24 cellular contexts compared by ENCODE assay signal in genomic region chr6:166500246-166500645, GRCh38.
DNase-seq lines count a peak whose midpoint lies in the region; ATAC-seq and TF ChIP-seq lines count a peak whose summit lies in the region.
"Had no signal": no experiment of that assay in that cellular context is flagged by ENCODE, and none has a peak within 500 bp of the region (broad histone marks: within the 10 kb centered on the region; RNA-seq: fewer than 3 reads in every experiment).

No MANE protein-coding gene starts in this region.

- TF ChIP-seq EP300 in SK-N-SH (IDR thresholded peaks at IDR 0.05; ENCODE audit: borderline replicate concordance in 1 of 2, low read depth in 1 of 2, low read length in 1 of 2) = peak in 1 of 2 experiments; percentile 81; a peak in 1 of 4 replicates

- no peaks in the 10 kb centered on the region for H3K36me3 Mint-ChIP-seq in activated T-helper 1 cell treated with anti-CD3 and anti-CD28 coated beads, Interleukin-12 subunit alpha, Interleukin-12 subunit beta, Interleukin-2, Interleukin-4 antibody, amounts not matched to agents 30 ng/mL and 10 ng/mL and 1 ng/mL, durations not matched to agents 14 hours and 24 hours and 36 hours (ENCODE audit: low read depth)
- H3K36me3 Mint-ChIP-seq: natural killer cell treated with Interleukin-12 subunit alpha and Interleukin-12 subunit beta and Interleukin-15 and Interleukin-18, amount 100 ng/mL, for 72 hours had no signal

- CTCF ChIA-PET in SK-N-SH (lab: Yijun Ruan, JAX) = interaction anchor here (1.4 kb wide), 1 partner anchor 63 kb away, joined by 3 read pairs; no protein-coding TSS in a partner anchor

- H3K27ac ChIP-seq in SK-N-SH (ENCODE audit: low read depth in 2 of 2, low read length in 1 of 2) (peak overlapping the region in 1 of 2 experiments; percentile 96; a peak in 2 of 4 replicates), osteoblast (ENCODE audit: low read depth, low read length) (no peak overlapping the region), psoas muscle (no peak overlapping the region)
- H3K27ac ChIP-seq: heart right ventricle, left lung, vagina had no signal

- peak; percentile 61 for DNase-seq in G401 (ENCODE audit: low spot score)
- peak; percentile 91 for DNase-seq in SK-N-SH
- peak; percentile 83 for DNase-seq in globus pallidus (ENCODE audit: low spot score)
- peak; percentile 61 for DNase-seq in osteoblast (ENCODE audit: insufficient read length, low spot score, missing footprints)
- no peak for DNase-seq in activated T-helper 1 cell treated with anti-CD3 and anti-CD28 coated beads, Interleukin-12 subunit alpha, Interleukin-12 subunit beta, Interleukin-2, Interleukin-4 antibody, amounts not matched to agents 30 ng/mL and 10 ng/mL and 1 ng/mL, durations not matched to agents 14 hours and 24 hours and 36 hours (ENCODE audit: low spot score)
- DNase-seq in AG20443 (ENCODE audit: low spot score) = no peak
- no peak for DNase-seq in psoas muscle
- DNase-seq: activated B cell treated with CpG ODN at 0.5 μM for 24 hours; activated CD4-positive, alpha-beta T cell treated with anti-CD3 and anti-CD28 coated beads, Interleukin-2, amount 50 U/mL, for 4 hours; activated CD8-positive, alpha-beta memory T cell treated with anti-CD3 and anti-CD28 coated beads, Interleukin-2, amount 50 U/mL, for 4 hours; activated gamma-delta T cell treated with Interleukin-2 at 50 U/mL for 16 hours; dermis blood vessel endothelial cell; DMS 273 treated with DMSO at 0.1 percent for 48 hours; heart right ventricle; HFFc6; Kasumi-1; left lung; NCI-H1930; NCI-H2227 treated with DMSO at 0.1 percent for 48 hours; NCI-H748 treated with DMSO at 0.1 percent for 48 hours had no signal

- ATAC-seq in HG03039 (IDR thresholded peaks at IDR 0.05; ENCODE audit: unreplicated experiment) (no peak), psoas muscle (no peak)
- ATAC-seq: left lung had no signal

- H3K36me3 ChIP-seq in SK-N-SH (replicated peaks in 1 of 2; ENCODE audit: control insufficient read depth in 1 of 2, insufficient read depth in 2 of 2, low read length in 1 of 2) (peaks cover 21 to 86% of the 10 kb centered on the region in 2 experiments), osteoblast (ENCODE audit: insufficient read depth, low read length) (peaks cover 43% of the 10 kb centered on the region), psoas muscle (ENCODE audit: insufficient read depth in 1 of 2, low read depth in 1 of 2) (peaks cover 6 to 66% of the 10 kb centered on the region in 2 donors)

- POLR2A ChIA-PET in SK-N-SH (lab: Yijun Ruan, JAX) = interaction anchor here (1.3 kb wide), 1 partner anchor 10 kb away, joined by 8 read pairs; no protein-coding TSS in a partner anchor

- in situ Hi-C loops in G401 (cut with HindIII; ENCODE audit: low sequenced_read_pairs) = no loop called here

- no peaks in the 10 kb centered on the region for H3K9me3 ChIP-seq in SK-N-SH
- H3K9me3 ChIP-seq in osteoblast (ENCODE audit: low read depth, low read length) = no peaks in the 10 kb centered on the region
- no peaks in the 10 kb centered on the region for H3K9me3 ChIP-seq in psoas muscle
- H3K9me3 ChIP-seq: heart right ventricle, left lung, vagina had no signal

- peak; percentile 32; the same call in 1 of the 2 replicates for TF ChIP-seq RAD21 in SK-N-SH (IDR thresholded peaks at IDR 0.05; ENCODE audit: low read length)

- intact Hi-C loops in activated T-helper 1 cell treated with anti-CD3 and anti-CD28 coated beads, Interleukin-12 subunit alpha, Interleukin-12 subunit beta, Interleukin-2, Interleukin-4 antibody, amounts not matched to agents 30 ng/mL and 10 ng/mL and 1 ng/mL, durations not matched to agents 14 hours and 24 hours and 36 hours (cut with micrococcal nuclease) = no loop called here
- intact Hi-C loops in psoas muscle (cut with DNase I) = no loop called here

- H3K27ac Mint-ChIP-seq in activated T-helper 1 cell treated with anti-CD3 and anti-CD28 coated beads, Interleukin-12 subunit alpha, Interleukin-12 subunit beta, Interleukin-2, Interleukin-4 antibody, amounts not matched to agents 30 ng/mL and 10 ng/mL and 1 ng/mL, durations not matched to agents 14 hours and 24 hours and 36 hours = no peak overlapping the region
- H3K27ac Mint-ChIP-seq: activated B cell treated with CpG ODN at 0.5 μM for 24 hours, HFFc6 had no signal

- no peak overlapping the region for H3K4me3 ChIP-seq in SK-N-SH (ENCODE audit: low read depth in 2 of 2, low read length in 1 of 2)
- no peak overlapping the region for H3K4me3 ChIP-seq in osteoblast (ENCODE audit: insufficient read depth, low read length)
- no peak overlapping the region for H3K4me3 ChIP-seq in psoas muscle
- H3K4me3 ChIP-seq: heart right ventricle, left lung, smooth muscle cell, vagina had no signal

- no peaks in the 10 kb centered on the region for H3K79me2 ChIP-seq in SK-N-SH (ENCODE audit: insufficient read depth)
- H3K79me2 ChIP-seq in osteoblast (ENCODE audit: insufficient read depth, low read length) = no peaks in the 10 kb centered on the region

- no peak overlapping the region for H3K4me3 Mint-ChIP-seq in activated T-helper 1 cell treated with anti-CD3 and anti-CD28 coated beads, Interleukin-12 subunit alpha, Interleukin-12 subunit beta, Interleukin-2, Interleukin-4 antibody, amounts not matched to agents 30 ng/mL and 10 ng/mL and 1 ng/mL, durations not matched to agents 14 hours and 24 hours and 36 hours
- H3K4me3 Mint-ChIP-seq: activated B cell treated with CpG ODN at 0.5 μM for 24 hours, HFFc6 had no signal

- H2AFZ ChIP-seq in SK-N-SH (ENCODE audit: low read depth) (no peak overlapping the region), osteoblast (ENCODE audit: low read length) (no peak overlapping the region)

- H3K4me2 ChIP-seq in SK-N-SH (no peak overlapping the region), osteoblast (ENCODE audit: insufficient read depth, low read length) (no peak overlapping the region)
- H3K4me2 ChIP-seq: smooth muscle cell had no signal

- H3K4me1 ChIP-seq in SK-N-SH (ENCODE audit: control insufficient read depth in 1 of 2, insufficient read depth in 2 of 2, low read depth in 1 of 2, low read length in 1 of 2) (peaks cover 0 to 50% of the 10 kb centered on the region in 2 experiments; a peak in 2 of 4 replicates), osteoblast (ENCODE audit: insufficient read depth, low read length) (no peaks in the 10 kb centered on the region), psoas muscle (peaks cover 8% of the 10 kb centered on the region)
- H3K4me1 ChIP-seq: left lung had no signal

- no peaks in the 10 kb centered on the region for H3K9me3 Mint-ChIP-seq in activated T-helper 1 cell treated with anti-CD3 and anti-CD28 coated beads, Interleukin-12 subunit alpha, Interleukin-12 subunit beta, Interleukin-2, Interleukin-4 antibody, amounts not matched to agents 30 ng/mL and 10 ng/mL and 1 ng/mL, durations not matched to agents 14 hours and 24 hours and 36 hours
- H3K9me3 Mint-ChIP-seq: activated B cell treated with CpG ODN at 0.5 μM for 24 hours; HFFc6; natural killer cell treated with Interleukin-12 subunit alpha and Interleukin-12 subunit beta and Interleukin-15 and Interleukin-18, amount 100 ng/mL, for 72 hours had no signal

- 58% methylated on average over 5 of the region's 7 CpGs for WGBS in SK-N-SH (ENCODE audit: low lambda C conversion rate)
- 76 to 92% (median 81%) methylated on average over 7 of the region's 7 CpGs for WGBS in psoas muscle, 3 donors

- no peaks in the 10 kb centered on the region for H3K27me3 Mint-ChIP-seq in activated T-helper 1 cell treated with anti-CD3 and anti-CD28 coated beads, Interleukin-12 subunit alpha, Interleukin-12 subunit beta, Interleukin-2, Interleukin-4 antibody, amounts not matched to agents 30 ng/mL and 10 ng/mL and 1 ng/mL, durations not matched to agents 14 hours and 24 hours and 36 hours (ENCODE audit: insufficient read depth)
- H3K27me3 Mint-ChIP-seq: activated B cell treated with CpG ODN at 0.5 μM for 24 hours; natural killer cell treated with Interleukin-12 subunit alpha and Interleukin-12 subunit beta and Interleukin-15 and Interleukin-18, amount 100 ng/mL, for 72 hours had no signal

- no peaks in the 10 kb centered on the region for H3K9me2 ChIP-seq in SK-N-SH

- no peaks in the 10 kb centered on the region for H3F3A ChIP-seq in SK-N-SH (replicated peaks; ENCODE audit: insufficient read depth)

- H3K27me3 ChIP-seq in SK-N-SH (ENCODE audit: insufficient read depth) (no peaks in the 10 kb centered on the region), osteoblast (ENCODE audit: insufficient read depth, low read length) (no peaks in the 10 kb centered on the region), psoas muscle (ENCODE audit: insufficient read depth in 3 of 3, low read length in 2 of 3) (no peaks in the 10 kb centered on the region)
- H3K27me3 ChIP-seq: heart right ventricle, left lung, vagina had no signal

- TF ChIP-seq CTCF in SK-N-SH (IDR thresholded peaks at IDR 0.05) (no peak), osteoblast (IDR thresholded peaks at IDR 0.05; ENCODE audit: extremely low read depth, low read depth, low read length) (no peak), psoas muscle (IDR thresholded peaks at IDR 0.05) (no peak)

- H4K20me1 ChIP-seq in SK-N-SH (ENCODE audit: insufficient read depth) = no peaks in the 10 kb centered on the region
- no peaks in the 10 kb centered on the region for H4K20me1 ChIP-seq in osteoblast (ENCODE audit: insufficient read depth, low read length)

- no peak overlapping the region for H3K9ac ChIP-seq in SK-N-SH

- H3K4me1 Mint-ChIP-seq in activated T-helper 1 cell treated with anti-CD3 and anti-CD28 coated beads, Interleukin-12 subunit alpha, Interleukin-12 subunit beta, Interleukin-2, Interleukin-4 antibody, amounts not matched to agents 30 ng/mL and 10 ng/mL and 1 ng/mL, durations not matched to agents 14 hours and 24 hours and 36 hours (ENCODE audit: low read depth) = peaks cover 3% of the 10 kb centered on the region

TF ChIP-seq in SK-N-SH, 30 proteins besides CTCF, POLR2A, EP300 and RAD21 (continues in another document):
- TF ChIP-seq RFX5 (IDR thresholded peaks at IDR 0.05; ENCODE audit: low read length) = no peak
- no peak for TF ChIP-seq IRF3 (IDR thresholded peaks at IDR 0.05; ENCODE audit: low read depth, low read length)
- peak; percentile 73; the same call in 1 of the 2 replicates for TF ChIP-seq MXI1 (IDR thresholded peaks at IDR 0.05; ENCODE audit: low read depth, low read length)
- peak; percentile 91 for TF ChIP-seq RCOR1 (IDR thresholded peaks at IDR 0.05; ENCODE audit: low read length)
- peak; percentile 80 for TF ChIP-seq CHD2 (IDR thresholded peaks at IDR 0.05; ENCODE audit: low read length, partially characterized antibody)
- no peak for TF ChIP-seq SIN3A (IDR thresholded peaks at IDR 0.05; ENCODE audit: borderline replicate concordance, low read depth, low read length)

Comparison
In these comparisons a context has a peak if more than half of its experiments do, and no peak if none do; other contexts are left out.
1. DNase-seq: peak in G401 (single experiment), SK-N-SH (single experiment), globus pallidus (single experiment) and osteoblast (single experiment); none in activated T-helper 1 cell treated with anti-CD3 and anti-CD28 coated beads, Interleukin-12 subunit alpha, Interleukin-12 subunit beta, Interleukin-2, Interleukin-4 antibody, amounts not matched to agents 30 ng/mL and 10 ng/mL and 1 ng/mL, durations not matched to agents 14 hours and 24 hours and 36 hours (single experiment), AG20443 (single experiment) and psoas muscle (0 of 2).